Comparison of ENCODE assay signal across 1 cellular context in the genomic region with DNA sequence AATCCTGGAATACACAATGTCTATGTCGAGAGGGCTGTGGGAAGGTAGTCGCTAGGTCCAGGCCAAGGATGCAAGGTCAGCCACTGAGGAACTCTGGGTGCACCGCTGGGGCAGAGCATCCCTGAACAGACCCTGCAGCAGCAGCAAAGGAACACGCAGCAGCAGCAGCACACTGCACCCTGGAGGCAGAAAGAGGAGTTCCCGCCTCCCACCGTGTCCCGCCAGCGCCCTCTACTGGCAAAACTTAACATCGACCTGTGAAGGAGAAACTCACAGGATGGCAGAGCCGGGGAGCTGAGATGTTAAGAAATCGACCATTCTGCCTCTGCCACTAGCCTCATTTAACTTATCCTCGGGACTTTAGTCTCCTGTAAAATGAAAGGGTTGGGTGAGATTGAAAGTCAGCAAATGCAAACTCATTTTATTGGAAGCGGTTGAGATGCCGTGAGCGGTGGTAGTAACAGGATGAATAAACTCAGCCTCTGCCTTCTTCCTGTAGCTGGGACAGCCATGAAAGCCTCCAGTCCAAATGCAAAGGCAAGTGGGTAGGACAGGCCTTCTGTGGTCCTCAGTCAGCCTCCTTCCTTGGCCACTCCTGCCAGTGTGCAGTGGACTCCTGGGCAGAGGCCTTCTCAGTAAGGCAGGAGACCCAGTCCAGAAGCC.
TF ChIP-seq lines count a peak whose summit lies in the region.

No MANE protein-coding gene starts in this region.

TF ChIP-seq in H1, 55 proteins besides CTCF, POLR2A, EP300 and RAD21 (continued from another document):
- TF ChIP-seq JUND (IDR thresholded peaks at IDR 0.05; ENCODE audit: low read length), result peak; percentile 60; the same call in 1 of the 2 replicates
- TF ChIP-seq, protein P1, sequence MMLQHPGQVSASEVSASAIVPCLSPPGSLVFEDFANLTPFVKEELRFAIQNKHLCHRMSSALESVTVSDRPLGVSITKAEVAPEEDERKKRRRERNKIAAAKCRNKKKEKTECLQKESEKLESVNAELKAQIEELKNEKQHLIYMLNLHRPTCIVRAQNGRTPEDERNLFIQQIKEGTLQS (IDR thresholded peaks at IDR 0.05; ENCODE audit: insufficient read depth, low read depth, low read length), result peak; percentile 75
- TF ChIP-seq MAFK (IDR thresholded peaks at IDR 0.05; ENCODE audit: low read depth, low read length), result no peak
- TF ChIP-seq YY1 (IDR thresholded peaks at IDR 0.05; ENCODE audit: low read depth, low read length), result 0 out of 2 replicates have a peak, but pooled peaks have one; percentile 12
- TF ChIP-seq BCL11A (IDR thresholded peaks at IDR 0.05; ENCODE audit: low read depth in 2 of 2, low read length in 2 of 2), result no peak
- no peak for TF ChIP-seq SP4 (IDR thresholded peaks at IDR 0.05; ENCODE audit: low read length)
- no peak for TF ChIP-seq ASH2L (IDR thresholded peaks at IDR 0.05; ENCODE audit: low read length)
- TF ChIP-seq KDM1A (IDR thresholded peaks at IDR 0.05; ENCODE audit: borderline replicate concordance, low read length), result peak; percentile 37; the same call in 1 of the 2 replicates
- no peak for TF ChIP-seq CHD2 (IDR thresholded peaks at IDR 0.05; ENCODE audit: low read length)
- no peak for TF ChIP-seq TAF7 (optimal IDR thresholded peaks at IDR 0.05; ENCODE audit: borderline replicate concordance, low read depth, low read length)
